In the genomic region with DNA sequence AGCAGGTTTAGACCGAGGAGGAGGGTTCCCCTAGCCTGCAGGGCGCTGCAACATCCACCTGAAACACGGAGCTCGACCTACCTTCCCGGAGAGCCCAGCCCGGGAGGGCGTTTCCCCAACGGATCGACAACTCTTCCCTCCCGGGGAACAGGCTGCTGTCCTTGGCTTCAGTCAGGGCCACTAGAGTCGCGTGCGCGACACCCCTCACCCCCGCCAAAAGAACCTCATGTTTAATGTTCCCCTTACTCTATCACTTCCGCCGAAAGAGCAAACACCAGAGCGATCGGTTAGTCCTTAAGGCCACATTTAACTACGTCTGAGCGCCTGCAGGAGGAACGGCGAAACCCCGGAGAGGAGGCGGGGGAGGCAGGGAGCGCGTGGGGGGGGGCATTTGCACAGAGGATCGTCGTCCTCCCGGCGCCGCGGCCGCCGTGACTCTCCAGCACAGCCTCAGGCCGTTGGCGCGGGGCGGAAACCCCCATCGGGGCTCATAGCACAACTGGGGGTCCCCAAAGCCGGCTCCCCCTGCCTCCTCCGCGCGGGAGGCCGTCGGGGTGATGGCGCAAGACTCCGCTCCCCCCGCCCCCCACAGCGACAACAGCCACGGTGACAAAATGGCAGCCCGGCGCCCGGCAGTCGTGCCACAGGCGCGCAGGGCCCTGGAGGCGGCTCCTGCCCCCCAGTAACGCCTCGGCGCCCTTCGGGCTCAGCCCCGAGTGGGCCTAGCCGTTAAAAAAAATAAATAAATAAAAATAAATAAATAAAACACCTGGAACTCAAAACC, we compare ENCODE assay signal across 8 cellular contexts. TPM values are rescaled to one million over a fixed set of nuclear protein-coding genes. Genes with fewer than 3 reads are reported as not detected.
A peak's percentile ranks its signal among the peaks of the same experiment; 100 is the strongest.
DNase-seq lines count a peak whose midpoint lies in the region; ATAC-seq, FAIRE-seq and TF ChIP-seq lines count a peak whose summit lies in the region.

No MANE protein-coding gene starts in this region.

- no peak for TF ChIP-seq CTCF in PC-3 (conservative IDR thresholded peaks at IDR 0.05; ENCODE audit: low read depth, low read length)
- no peak for TF ChIP-seq CTCF in esophagus squamous epithelium (IDR thresholded peaks at IDR 0.05)

- POLR2A ChIA-PET in PC-3 (lab: Charles Lee; ENCODE audit: unreplicated experiment), result interaction anchor here (0.6 kb wide), 1 partner anchor 495 kb away, joined by 4 read pairs; no protein-coding TSS in a partner anchor

- H3K4me3 ChIP-seq in PC-3 (ENCODE audit: low read length), result peak overlapping the region; percentile 98
- peak overlapping the region; percentile 83 to 98 (median 91) for H3K4me3 ChIP-seq in esophagus squamous epithelium

- no peaks in the 10 kb centered on the region for H3F3A ChIP-seq in PC-3 (ENCODE audit: low read length, unreplicated experiment)

- BruUV-seq in PC-3 (replicated peaks; lab: Mats Ljungman, UMichigan), result no TSS peak

- peaks cover 97% of the 10 kb centered on the region for H3K79me2 ChIP-seq in PC-3 (ENCODE audit: low read length)

- WGBS in esophagus squamous epithelium, 2 donors, result 0 to 3% methylated on average over 7 to 18 of the region's 64 CpGs

- H3K27ac Mint-ChIP-seq in activated T-cell treated with anti-CD3 and anti-CD28 coated beads, Interleukin-2, amount 50 U/mL, for 72 hours, result peak overlapping the region; percentile 92
- H3K27ac Mint-ChIP-seq in naive B cell, result peak overlapping the region; percentile 95 to 98 (median 97)
- peak overlapping the region; percentile 98 for H3K27ac Mint-ChIP-seq in stimulated activated naive CD8-positive, alpha-beta T cell treated with anti-CD3 and anti-CD28 coated beads, Interleukin-15, Interleukin-2, amounts not matched to agents 100 ng/mL and 50 ng/mL, for 24 hours

- H3K36me3 ChIP-seq in PC-3 (ENCODE audit: low read depth, low read length) (peaks cover 4% of the 10 kb centered on the region; the same call in 1 of the 2 replicates), esophagus squamous epithelium (no peaks in the 10 kb centered on the region)

- intact Hi-C loops in PC-3 (cut with micrococcal nuclease) (no loop called here), esophagus squamous epithelium (cut with DNase I) (no loop called here)

- TF ChIP-seq POLR2A in GM12892 (IDR thresholded peaks at IDR 0.05; ENCODE audit: low read depth, low read length) (peak; percentile 77), esophagus squamous epithelium (IDR thresholded peaks at IDR 0.05) (peak in 1 of 4 donors; percentile 19)

- no peaks in the 10 kb centered on the region for H3K27me3 Mint-ChIP-seq in activated T-cell treated with anti-CD3 and anti-CD28 coated beads, Interleukin-2, amount 50 U/mL, for 72 hours (ENCODE audit: low read depth)
- H3K27me3 Mint-ChIP-seq in naive B cell, result no peaks in the 10 kb centered on the region
- H3K27me3 Mint-ChIP-seq in stimulated activated naive CD8-positive, alpha-beta T cell treated with anti-CD3 and anti-CD28 coated beads, Interleukin-15, Interleukin-2, amounts not matched to agents 100 ng/mL and 50 ng/mL, for 24 hours, result no peaks in the 10 kb centered on the region

- H3K4me2 ChIP-seq in PC-3 (ENCODE audit: low read length), result peak overlapping the region; percentile 99

- peak overlapping the region; percentile 77 for H2AFZ ChIP-seq in PC-3 (ENCODE audit: low read length)

- peaks cover 50% of the 10 kb centered on the region for H3K4me1 Mint-ChIP-seq in activated T-cell treated with anti-CD3 and anti-CD28 coated beads, Interleukin-2, amount 50 U/mL, for 72 hours (ENCODE audit: low read depth)
- H3K4me1 Mint-ChIP-seq in naive B cell, result peaks cover 45 to 56% (median 51%) of the 10 kb centered on the region in 3 donors
- peaks cover 58% of the 10 kb centered on the region for H3K4me1 Mint-ChIP-seq in stimulated activated naive CD8-positive, alpha-beta T cell treated with anti-CD3 and anti-CD28 coated beads, Interleukin-15, Interleukin-2, amounts not matched to agents 100 ng/mL and 50 ng/mL, for 24 hours (ENCODE audit: low read depth)

- H3K4me3 Mint-ChIP-seq in activated T-cell treated with anti-CD3 and anti-CD28 coated beads, Interleukin-2, amount 50 U/mL, for 72 hours, result peak overlapping the region; percentile 95 to 96
- peak overlapping the region; percentile 90 to 99 (median 94) for H3K4me3 Mint-ChIP-seq in naive B cell
- peak overlapping the region; percentile 95 for H3K4me3 Mint-ChIP-seq in stimulated activated naive CD8-positive, alpha-beta T cell treated with anti-CD3 and anti-CD28 coated beads, Interleukin-15, Interleukin-2, amounts not matched to agents 100 ng/mL and 50 ng/mL, for 24 hours

- H3K27ac ChIP-seq in PC-3 (ENCODE audit: low read length), result peak overlapping the region; percentile 87
- H3K27ac ChIP-seq in esophagus squamous epithelium, result peak overlapping the region; percentile 93 to 98 (median 97)

- ATAC-seq in HG03159 (IDR thresholded peaks at IDR 0.05; ENCODE audit: unreplicated experiment) (peak; percentile 27), PC-3 (peak; percentile 10; the same call in 1 of the 2 replicates), naive B cell (ENCODE audit: low read depth in 2 of 2) (peak; percentile 51), GM21723 (IDR thresholded peaks at IDR 0.05; ENCODE audit: unreplicated experiment) (no peak)
- peak; percentile 42 to 51 for ATAC-seq in activated T-cell treated with anti-CD3 and anti-CD28 coated beads, Interleukin-2, amount 50 U/mL, for 72 hours (replicated peaks in 1 of 2)

- no peaks in the 10 kb centered on the region for H3K9me3 ChIP-seq in PC-3 (ENCODE audit: low read length)
- H3K9me3 ChIP-seq in esophagus squamous epithelium, result no peaks in the 10 kb centered on the region

- H3K36me3 Mint-ChIP-seq in activated T-cell treated with anti-CD3 and anti-CD28 coated beads, Interleukin-2, amount 50 U/mL, for 72 hours (ENCODE audit: insufficient read depth in 2 of 2), result peaks cover 20 to 22% of the 10 kb centered on the region in 2 donors
- H3K36me3 Mint-ChIP-seq in naive B cell, result peaks cover 0 to 9% of the 10 kb centered on the region in 2 donors
- peaks cover 20% of the 10 kb centered on the region for H3K36me3 Mint-ChIP-seq in stimulated activated naive CD8-positive, alpha-beta T cell treated with anti-CD3 and anti-CD28 coated beads, Interleukin-15, Interleukin-2, amounts not matched to agents 100 ng/mL and 50 ng/mL, for 24 hours (ENCODE audit: low read depth)

- no peaks in the 10 kb centered on the region for H3K9me3 Mint-ChIP-seq in activated T-cell treated with anti-CD3 and anti-CD28 coated beads, Interleukin-2, amount 50 U/mL, for 72 hours
- peaks cover 0 to 2% (median 0%) of the 10 kb centered on the region in 7 donors for H3K9me3 Mint-ChIP-seq in naive B cell
- no peaks in the 10 kb centered on the region for H3K9me3 Mint-ChIP-seq in stimulated activated naive CD8-positive, alpha-beta T cell treated with anti-CD3 and anti-CD28 coated beads, Interleukin-15, Interleukin-2, amounts not matched to agents 100 ng/mL and 50 ng/mL, for 24 hours

- no peak for DNase-seq in GM12892 (ENCODE audit: insufficient read length)
- peak; percentile 49 for DNase-seq in PC-3
- peak; percentile 76 to 78 for DNase-seq in activated T-cell treated with anti-CD3 and anti-CD28 coated beads, Interleukin-2, amount 50 U/mL, for 72 hours
- peak; percentile 17 for DNase-seq in esophagus squamous epithelium (lab: John Stamatoyannopoulos, UW)
- DNase-seq in naive B cell, result peak; percentile 79

- H3K9ac ChIP-seq in PC-3 (ENCODE audit: low read length), result peak overlapping the region; percentile 96

- no peaks in the 10 kb centered on the region for H3K9me2 ChIP-seq in PC-3 (replicated peaks; ENCODE audit: low read length)

- peak; percentile 87 for FAIRE-seq in GM12892 (lab: Jason Lieb, UNC)

- peaks cover 25% of the 10 kb centered on the region for H3K4me1 ChIP-seq in PC-3 (ENCODE audit: insufficient read depth, low read length)
- peaks cover 23 to 57% (median 34%) of the 10 kb centered on the region in 3 donors for H3K4me1 ChIP-seq in esophagus squamous epithelium

- CTCF ChIA-PET in PC-3 (lab: Charles Lee), result no interaction called here

- H4K20me1 ChIP-seq in PC-3 (ENCODE audit: low read length), result peaks cover 17% of the 10 kb centered on the region; the same call in 1 of the 2 replicates

- H3K27me3 ChIP-seq in PC-3 (ENCODE audit: low read length) (no peaks in the 10 kb centered on the region), esophagus squamous epithelium (no peaks in the 10 kb centered on the region)

RNA-seq across cellular contexts. Expression of gene ANP32A, which starts 3.2 kb away (rescaled TPM):
- polyA plus RNA-seq in GM12892 (2012; ENCODE audit: missing spikeins), result 261 TPM
- total RNA-seq in PC-3 (2014; rRNA removed), result 106 and 151 TPM in 2 replicates
- total RNA-seq in activated T-cell treated with anti-CD3 and anti-CD28 coated beads, Interleukin-2, amount 50 U/mL, for 72 hours, result 100 to 1,000 TPM; 200 to 204 TPM
- 10 to 100 TPM; 40.1 to 71.5 (median 43.8) TPM for total RNA-seq in esophagus squamous epithelium
- polyA plus RNA-seq in naive B cell (ENCODE audit: low read depth in 6 of 6), result 100 to 1,000 TPM; 110 to 149 (median 131) TPM
